In the genomic region with DNA sequence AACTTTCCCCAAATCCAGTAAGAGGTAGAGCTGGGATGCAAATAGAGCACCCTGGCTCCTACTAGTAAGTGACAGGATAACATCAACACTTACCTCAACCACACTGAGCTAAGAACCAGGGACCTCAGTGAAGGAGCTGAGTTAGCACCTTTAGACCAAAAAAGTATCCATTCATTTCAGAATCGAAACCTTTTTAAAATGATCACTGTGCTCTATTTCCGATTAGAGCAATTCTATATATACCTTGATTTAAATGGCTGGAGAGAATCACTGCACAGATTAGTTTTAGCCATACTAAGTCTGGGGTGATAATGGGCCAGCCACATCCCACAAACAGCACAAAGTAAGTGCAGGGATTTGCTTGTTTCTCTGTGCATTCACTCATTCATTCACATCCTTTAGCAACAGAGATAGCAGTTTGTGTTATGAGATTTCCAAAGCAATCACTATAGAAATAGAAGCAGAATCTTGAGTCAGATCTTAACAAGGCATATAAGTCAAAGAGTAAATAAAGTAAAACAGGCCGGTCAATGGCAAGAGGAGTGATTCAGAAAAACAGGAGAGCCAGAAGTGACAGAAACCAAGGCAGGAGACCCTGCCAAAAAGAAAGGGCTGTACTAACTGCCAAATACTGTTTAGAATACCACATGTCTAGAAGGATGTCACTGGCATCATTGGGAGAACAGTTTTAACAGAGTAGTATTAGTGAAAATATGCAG, we compare ENCODE assay signal across 19 cellular contexts.
DNase-seq lines count a peak whose midpoint lies in the region; ATAC-seq, FAIRE-seq and TF ChIP-seq lines count a peak whose summit lies in the region.
"Had no signal": no experiment of that assay in that cellular context is flagged by ENCODE, and none has a peak within 500 bp of the region (broad histone marks: within the 10 kb centered on the region; RNA-seq: fewer than 3 reads in every experiment).

No MANE protein-coding gene starts in this region.

- no peaks in the 10 kb centered on the region for H3K36me3 Mint-ChIP-seq in CD4-positive, alpha-beta memory T cell

- ATAC-seq in GM21576 (IDR thresholded peaks at IDR 0.05; ENCODE audit: unreplicated experiment) (no peak), GM19023 (IDR thresholded peaks at IDR 0.05; ENCODE audit: unreplicated experiment) (no peak)
- ATAC-seq: body of pancreas had no signal

- H3K4me3 ChIP-seq in HUES48 (ENCODE audit: low read depth, low read length) (no peak overlapping the region), bronchial epithelial cell (ENCODE audit: low read depth, low read length) (no peak overlapping the region), mesenchymal stem cell (ENCODE audit: insufficient read depth in 1 of 2, low read depth in 1 of 2, low read length in 2 of 2) (no peak overlapping the region), adrenal gland (no peak overlapping the region)
- H3K4me3 ChIP-seq in CD4-positive, alpha-beta memory T cell (ENCODE audit: low read length in 2 of 2) = no peak overlapping the region
- H3K4me3 ChIP-seq: body of pancreas, skin epidermis had no signal

- no peak overlapping the region for H3K18ac ChIP-seq in mesenchymal stem cell (ENCODE audit: low read depth in 1 of 2, low read length in 2 of 2)

- no peaks in the 10 kb centered on the region for H3K4me1 ChIP-seq in HUES48 (ENCODE audit: control insufficient read depth, insufficient read depth, low read length)
- no peaks in the 10 kb centered on the region for H3K4me1 ChIP-seq in mesenchymal stem cell (ENCODE audit: control insufficient read depth, insufficient read depth, low read depth, low read length)
- no peaks in the 10 kb centered on the region for H3K4me1 ChIP-seq in adrenal gland (replicated peaks in 1 of 2)
- no peaks in the 10 kb centered on the region for H3K4me1 ChIP-seq in CD4-positive, alpha-beta memory T cell (ENCODE audit: insufficient read depth, low read length)

- H3K9ac ChIP-seq in HUES48 (ENCODE audit: low read depth, low read length) (no peak overlapping the region), mesenchymal stem cell (ENCODE audit: low read length) (peak overlapping the region; percentile 76)

- CTCF ChIA-PET in CD4-positive, alpha-beta memory T cell (lab: Charles Lee; ENCODE audit: partially characterized antibody) = no interaction called here

- peaks cover 0 to 2% (median 0%) of the 10 kb centered on the region in 8 donors for H3K9me3 Mint-ChIP-seq in CD4-positive, alpha-beta memory T cell
- H3K9me3 Mint-ChIP-seq: activated T-helper 2 cell treated with anti-CD3 and anti-CD28 coated beads, Interferon-gamma antibody, Interleukin-2, Interleukin-4, amounts not matched to agents 10 μg/mL and 5 μg/mL and 100 μg/mL, durations not matched to agents 14 hours and 24 hours and 36 hours had no signal

- no peak overlapping the region for H2BK12ac ChIP-seq in mesenchymal stem cell (ENCODE audit: low read length in 2 of 2)

- POLR2A ChIA-PET in CD4-positive, alpha-beta memory T cell (lab: Charles Lee; ENCODE audit: partially characterized antibody) = no interaction called here

- H3K14ac ChIP-seq in mesenchymal stem cell (ENCODE audit: low read length in 2 of 2) = no peak overlapping the region

- intact Hi-C loops in adrenal gland (cut with DNase I) = loop anchor here in 1 of 2 donors (10.0 kb wide), 1 partner anchor 134 kb away; a partner anchor contains a TSS
- intact Hi-C loops in CD4-positive, alpha-beta memory T cell (cut with micrococcal nuclease) = no loop called here

- H2AFZ ChIP-seq in mesenchymal stem cell (ENCODE audit: low read depth, low read length) = no peak overlapping the region

- no peak overlapping the region for H3K4ac ChIP-seq in mesenchymal stem cell (ENCODE audit: low read depth in 1 of 2, low read length in 2 of 2)

- TF ChIP-seq CTCF in bronchial epithelial cell (IDR thresholded peaks at IDR 0.05; ENCODE audit: insufficient read depth, low read length, severe bottlenecking) (no peak), adrenal gland (IDR thresholded peaks at IDR 0.05) (no peak)

- no peak overlapping the region for H3K4me3 Mint-ChIP-seq in CD4-positive, alpha-beta memory T cell

- FAIRE-seq in bronchial epithelial cell (lab: Jason Lieb, UNC) = no peak
- FAIRE-seq: A204.1, endometrium had no signal

- no peak overlapping the region for H3K27ac Mint-ChIP-seq in CD4-positive, alpha-beta memory T cell
- H3K27ac Mint-ChIP-seq: activated T-helper 2 cell treated with anti-CD3 and anti-CD28 coated beads, Interferon-gamma antibody, Interleukin-2, Interleukin-4, amounts not matched to agents 10 μg/mL and 5 μg/mL and 100 μg/mL, durations not matched to agents 14 hours and 24 hours and 36 hours had no signal

- no peak overlapping the region for H2BK120ac ChIP-seq in mesenchymal stem cell (ENCODE audit: low read depth, low read length)

- no peak overlapping the region for H2AK5ac ChIP-seq in mesenchymal stem cell (ENCODE audit: low read length, severe bottlenecking)

- H3K36me3 ChIP-seq in HUES48 (ENCODE audit: control insufficient read depth, insufficient read depth, low read length) (peaks cover 62% of the 10 kb centered on the region), bronchial epithelial cell (ENCODE audit: control insufficient read depth, insufficient read depth, low read length) (peaks cover 5% of the 10 kb centered on the region), mesenchymal stem cell (ENCODE audit: control insufficient read depth in 1 of 2, insufficient read depth in 2 of 2, low read depth in 1 of 2, low read length in 2 of 2) (peaks cover 3 to 67% of the 10 kb centered on the region in 2 experiments), adrenal gland (replicated peaks in 1 of 2) (peaks cover 0 to 24% of the 10 kb centered on the region in 2 donors)
- H3K36me3 ChIP-seq in CD4-positive, alpha-beta memory T cell (ENCODE audit: insufficient read depth, low read length) = no peaks in the 10 kb centered on the region

- H3K23ac ChIP-seq in mesenchymal stem cell (ENCODE audit: low read length in 2 of 2) = no peak overlapping the region

- no peak overlapping the region for H4K91ac ChIP-seq in mesenchymal stem cell (ENCODE audit: low read length)

- H3K9me3 ChIP-seq in HUES48 (ENCODE audit: control insufficient read depth, insufficient read depth, low read length) (no peaks in the 10 kb centered on the region), mesenchymal stem cell (ENCODE audit: control insufficient read depth, low read length) (no peaks in the 10 kb centered on the region), adrenal gland (replicated peaks in 1 of 3) (no peaks in the 10 kb centered on the region)
- H3K9me3 ChIP-seq in CD4-positive, alpha-beta memory T cell (ENCODE audit: control insufficient read depth in 1 of 2, low read length in 2 of 2) = no peaks in the 10 kb centered on the region
- H3K9me3 ChIP-seq: body of pancreas had no signal

- WGBS in mesenchymal stem cell = 94% methylated on average over 3 of the region's 3 CpGs
- 64 to 93% (median 86%) methylated on average over 3 of the region's 3 CpGs for WGBS in adrenal gland, 4 donors

- H3K27me3 ChIP-seq in HUES48 (ENCODE audit: control insufficient read depth, insufficient read depth, low read length) (no peaks in the 10 kb centered on the region), bronchial epithelial cell (ENCODE audit: control insufficient read depth, insufficient read depth, low read length) (no peaks in the 10 kb centered on the region), mesenchymal stem cell (ENCODE audit: control insufficient read depth in 1 of 2, insufficient read depth in 1 of 2, low read length in 2 of 2) (no peaks in the 10 kb centered on the region), adrenal gland (no peaks in the 10 kb centered on the region)
- no peaks in the 10 kb centered on the region for H3K27me3 ChIP-seq in CD4-positive, alpha-beta memory T cell (ENCODE audit: insufficient read depth, low read length)
- H3K27me3 ChIP-seq: body of pancreas had no signal

- DNase-seq in AG08395 (ENCODE audit: low spot score) (peak; percentile 22), bronchial epithelial cell (ENCODE audit: low read depth) (peak; percentile 46), mesenchymal stem cell (peak; percentile 49), adrenal gland (no peak)
- DNase-seq in CD4-positive, alpha-beta memory T cell = no peak
- DNase-seq: activated CD4-positive, alpha-beta T cell treated with anti-CD3 and anti-CD28 coated beads, Interleukin-2, amount 50 U/mL, for 4 hours; body of pancreas; DMS153; KBM-7; NCI-H187; NCI-H69; SHP77 treated with DMSO at 0.1 percent for 48 hours had no signal

- H3K27ac ChIP-seq in HUES48 (ENCODE audit: low read depth, low read length) = peak overlapping the region; percentile 9
- H3K27ac ChIP-seq in mesenchymal stem cell (ENCODE audit: low read length, poor library complexity, severe bottlenecking) = no peak overlapping the region
- H3K27ac ChIP-seq in adrenal gland = no peak overlapping the region
- H3K27ac ChIP-seq in CD4-positive, alpha-beta memory T cell (ENCODE audit: low read depth, low read length) = no peak overlapping the region
- H3K27ac ChIP-seq: body of pancreas had no signal

- peaks cover 10 to 13% of the 10 kb centered on the region in 2 donors for H3K27me3 Mint-ChIP-seq in CD4-positive, alpha-beta memory T cell

- H3K79me1 ChIP-seq in mesenchymal stem cell (replicated peaks; ENCODE audit: low read length, poor library complexity, severe bottlenecking) = peaks cover 4% of the 10 kb centered on the region

- no peak overlapping the region for H2BK5ac ChIP-seq in mesenchymal stem cell (ENCODE audit: low read depth, low read length, poor library complexity, severe bottlenecking)

- H3K4me2 ChIP-seq in mesenchymal stem cell (ENCODE audit: low read length, poor library complexity, severe bottlenecking) = no peak overlapping the region

- H4K8ac ChIP-seq in mesenchymal stem cell (ENCODE audit: low read length) = no peak overlapping the region

- TF ChIP-seq POLR2A in adrenal gland (IDR thresholded peaks at IDR 0.05) = no peak

- no peak overlapping the region for H2BK15ac ChIP-seq in mesenchymal stem cell (ENCODE audit: low read depth, poor library complexity, severe bottlenecking)

- peaks cover 0 to 1% (median 0%) of the 10 kb centered on the region in 4 donors for H3K4me1 Mint-ChIP-seq in CD4-positive, alpha-beta memory T cell

Comparison
In these comparisons a context has a peak if more than half of its experiments do, and no peak if none do; other contexts are left out.
1. DNase-seq: peak in AG08395 (single experiment), bronchial epithelial cell (single experiment) and mesenchymal stem cell (single experiment); none in adrenal gland (0 of 7) and CD4-positive, alpha-beta memory T cell (0 of 5).